In the genomic region with DNA sequence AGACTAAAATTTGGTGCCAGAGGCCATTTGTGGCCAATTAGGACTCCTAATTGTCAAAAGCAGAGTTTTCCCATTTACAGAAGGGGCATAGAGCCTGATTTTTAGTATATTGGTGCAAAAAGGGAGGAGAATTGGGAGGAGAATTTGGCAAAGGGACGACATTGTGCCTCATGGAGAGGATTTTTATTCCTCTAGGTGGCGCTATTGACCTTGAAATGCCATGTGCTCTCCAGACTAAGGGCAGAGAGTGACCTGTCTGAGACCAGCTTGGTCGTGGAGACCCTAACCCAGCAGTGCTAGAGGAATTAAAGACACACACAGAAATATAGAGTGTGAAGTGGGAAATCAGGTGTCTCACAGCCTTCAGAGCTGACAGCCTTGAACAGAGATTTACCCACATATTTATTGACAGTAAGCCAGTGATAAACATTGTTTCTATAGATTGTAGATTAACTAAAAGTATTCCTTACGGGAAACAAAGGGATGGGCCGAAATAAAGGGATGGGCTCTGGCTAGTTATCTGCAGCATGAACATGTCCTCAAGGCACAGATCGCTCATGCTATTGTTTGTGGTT, we compare ENCODE assay signal across 1 cellular context.
TF ChIP-seq lines count a peak whose summit lies in the region.

No MANE protein-coding gene starts in this region.

TF ChIP-seq in K562, 482 proteins besides CTCF, POLR2A, EP300 and RAD21 (continued from another document):
- TF ChIP-seq, protein P1, sequence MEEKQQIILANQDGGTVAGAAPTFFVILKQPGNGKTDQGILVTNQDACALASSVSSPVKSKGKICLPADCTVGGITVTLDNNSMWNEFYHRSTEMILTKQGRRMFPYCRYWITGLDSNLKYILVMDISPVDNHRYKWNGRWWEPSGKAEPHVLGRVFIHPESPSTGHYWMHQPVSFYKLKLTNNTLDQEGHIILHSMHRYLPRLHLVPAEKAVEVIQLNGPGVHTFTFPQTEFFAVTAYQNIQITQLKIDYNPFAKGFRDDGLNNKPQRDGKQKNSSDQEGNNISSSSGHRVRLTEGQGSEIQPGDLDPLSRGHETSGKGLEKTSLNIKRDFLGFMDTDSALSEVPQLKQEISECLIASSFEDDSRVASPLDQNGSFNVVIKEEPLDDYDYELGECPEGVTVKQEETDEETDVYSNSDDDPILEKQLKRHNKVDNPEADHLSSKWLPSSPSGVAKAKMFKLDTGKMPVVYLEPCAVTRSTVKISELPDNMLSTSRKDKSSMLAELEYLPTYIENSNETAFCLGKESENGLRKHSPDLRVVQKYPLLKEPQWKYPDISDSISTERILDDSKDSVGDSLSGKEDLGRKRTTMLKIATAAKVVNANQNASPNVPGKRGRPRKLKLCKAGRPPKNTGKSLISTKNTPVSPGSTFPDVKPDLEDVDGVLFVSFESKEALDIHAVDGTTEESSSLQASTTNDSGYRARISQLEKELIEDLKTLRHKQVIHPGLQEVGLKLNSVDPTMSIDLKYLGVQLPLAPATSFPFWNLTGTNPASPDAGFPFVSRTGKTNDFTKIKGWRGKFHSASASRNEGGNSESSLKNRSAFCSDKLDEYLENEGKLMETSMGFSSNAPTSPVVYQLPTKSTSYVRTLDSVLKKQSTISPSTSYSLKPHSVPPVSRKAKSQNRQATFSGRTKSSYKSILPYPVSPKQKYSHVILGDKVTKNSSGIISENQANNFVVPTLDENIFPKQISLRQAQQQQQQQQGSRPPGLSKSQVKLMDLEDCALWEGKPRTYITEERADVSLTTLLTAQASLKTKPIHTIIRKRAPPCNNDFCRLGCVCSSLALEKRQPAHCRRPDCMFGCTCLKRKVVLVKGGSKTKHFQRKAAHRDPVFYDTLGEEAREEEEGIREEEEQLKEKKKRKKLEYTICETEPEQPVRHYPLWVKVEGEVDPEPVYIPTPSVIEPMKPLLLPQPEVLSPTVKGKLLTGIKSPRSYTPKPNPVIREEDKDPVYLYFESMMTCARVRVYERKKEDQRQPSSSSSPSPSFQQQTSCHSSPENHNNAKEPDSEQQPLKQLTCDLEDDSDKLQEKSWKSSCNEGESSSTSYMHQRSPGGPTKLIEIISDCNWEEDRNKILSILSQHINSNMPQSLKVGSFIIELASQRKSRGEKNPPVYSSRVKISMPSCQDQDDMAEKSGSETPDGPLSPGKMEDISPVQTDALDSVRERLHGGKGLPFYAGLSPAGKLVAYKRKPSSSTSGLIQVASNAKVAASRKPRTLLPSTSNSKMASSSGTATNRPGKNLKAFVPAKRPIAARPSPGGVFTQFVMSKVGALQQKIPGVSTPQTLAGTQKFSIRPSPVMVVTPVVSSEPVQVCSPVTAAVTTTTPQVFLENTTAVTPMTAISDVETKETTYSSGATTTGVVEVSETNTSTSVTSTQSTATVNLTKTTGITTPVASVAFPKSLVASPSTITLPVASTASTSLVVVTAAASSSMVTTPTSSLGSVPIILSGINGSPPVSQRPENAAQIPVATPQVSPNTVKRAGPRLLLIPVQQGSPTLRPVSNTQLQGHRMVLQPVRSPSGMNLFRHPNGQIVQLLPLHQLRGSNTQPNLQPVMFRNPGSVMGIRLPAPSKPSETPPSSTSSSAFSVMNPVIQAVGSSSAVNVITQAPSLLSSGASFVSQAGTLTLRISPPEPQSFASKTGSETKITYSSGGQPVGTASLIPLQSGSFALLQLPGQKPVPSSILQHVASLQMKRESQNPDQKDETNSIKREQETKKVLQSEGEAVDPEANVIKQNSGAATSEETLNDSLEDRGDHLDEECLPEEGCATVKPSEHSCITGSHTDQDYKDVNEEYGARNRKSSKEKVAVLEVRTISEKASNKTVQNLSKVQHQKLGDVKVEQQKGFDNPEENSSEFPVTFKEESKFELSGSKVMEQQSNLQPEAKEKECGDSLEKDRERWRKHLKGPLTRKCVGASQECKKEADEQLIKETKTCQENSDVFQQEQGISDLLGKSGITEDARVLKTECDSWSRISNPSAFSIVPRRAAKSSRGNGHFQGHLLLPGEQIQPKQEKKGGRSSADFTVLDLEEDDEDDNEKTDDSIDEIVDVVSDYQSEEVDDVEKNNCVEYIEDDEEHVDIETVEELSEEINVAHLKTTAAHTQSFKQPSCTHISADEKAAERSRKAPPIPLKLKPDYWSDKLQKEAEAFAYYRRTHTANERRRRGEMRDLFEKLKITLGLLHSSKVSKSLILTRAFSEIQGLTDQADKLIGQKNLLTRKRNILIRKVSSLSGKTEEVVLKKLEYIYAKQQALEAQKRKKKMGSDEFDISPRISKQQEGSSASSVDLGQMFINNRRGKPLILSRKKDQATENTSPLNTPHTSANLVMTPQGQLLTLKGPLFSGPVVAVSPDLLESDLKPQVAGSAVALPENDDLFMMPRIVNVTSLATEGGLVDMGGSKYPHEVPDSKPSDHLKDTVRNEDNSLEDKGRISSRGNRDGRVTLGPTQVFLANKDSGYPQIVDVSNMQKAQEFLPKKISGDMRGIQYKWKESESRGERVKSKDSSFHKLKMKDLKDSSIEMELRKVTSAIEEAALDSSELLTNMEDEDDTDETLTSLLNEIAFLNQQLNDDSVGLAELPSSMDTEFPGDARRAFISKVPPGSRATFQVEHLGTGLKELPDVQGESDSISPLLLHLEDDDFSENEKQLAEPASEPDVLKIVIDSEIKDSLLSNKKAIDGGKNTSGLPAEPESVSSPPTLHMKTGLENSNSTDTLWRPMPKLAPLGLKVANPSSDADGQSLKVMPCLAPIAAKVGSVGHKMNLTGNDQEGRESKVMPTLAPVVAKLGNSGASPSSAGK (IDR thresholded peaks at IDR 0.05): 0 out of 2 replicates have a peak, but pooled peaks have one; percentile 28
